8 cellular contexts compared by ENCODE assay signal in the genomic region with DNA sequence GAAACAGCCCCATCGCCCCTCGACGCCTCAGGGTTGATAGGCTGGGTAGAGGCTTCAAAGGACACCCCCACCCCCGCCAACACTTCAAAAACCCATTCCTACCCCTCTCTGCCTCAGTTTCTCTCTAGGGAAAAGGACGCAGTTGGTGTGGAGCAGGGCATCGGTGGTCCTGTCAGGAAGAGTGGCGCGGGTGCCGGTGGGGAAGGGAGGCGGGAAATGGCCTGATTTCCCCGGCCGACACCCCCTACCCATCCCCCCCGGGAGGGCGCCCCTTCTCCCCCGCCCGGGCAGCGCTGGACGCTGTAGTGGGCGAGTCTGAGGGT. TPM values are rescaled to one million over a fixed set of nuclear protein-coding genes. Genes with fewer than 3 reads are reported as not detected.
DNase-seq lines count a peak whose midpoint lies in the region; ATAC-seq and TF ChIP-seq lines count a peak whose summit lies in the region.

No MANE protein-coding gene starts in this region.

- peaks cover 5% of the 10 kb centered on the region for H3K36me3 Mint-ChIP-seq in activated CD8-positive, alpha-beta T cell treated with anti-CD3 and anti-CD28 coated beads for 36 hours (ENCODE audit: low read depth)
- H3K36me3 Mint-ChIP-seq in immature natural killer cell, result peaks cover 0 to 4% (median 0%) of the 10 kb centered on the region in 3 donors

- peak overlapping the region; percentile 68 for H3K4me3 ChIP-seq in AG09309 (ENCODE audit: control insufficient read depth, low read depth, low read length)
- peak overlapping the region; percentile 61 for H3K4me3 ChIP-seq in HAP-1
- peak overlapping the region; percentile 99 for H3K4me3 ChIP-seq in thoracic aorta

- no peaks in the 10 kb centered on the region for H3K27me3 ChIP-seq in HAP-1 (ENCODE audit: low read depth)
- no peaks in the 10 kb centered on the region for H3K27me3 ChIP-seq in thoracic aorta (replicated peaks; ENCODE audit: insufficient read depth)

- in situ Hi-C loops in HAP-1 (cut with MboI; ENCODE audit: low sequenced_read_pairs), result no loop called here

- peaks cover 12% of the 10 kb centered on the region for H3K4me1 Mint-ChIP-seq in activated CD8-positive, alpha-beta T cell treated with anti-CD3 and anti-CD28 coated beads for 36 hours (ENCODE audit: low read depth)
- peaks cover 16 to 25% of the 10 kb centered on the region in 2 donors for H3K4me1 Mint-ChIP-seq in immature natural killer cell

- no peak overlapping the region for H3K27ac Mint-ChIP-seq in activated CD8-positive, alpha-beta T cell treated with anti-CD3 and anti-CD28 coated beads for 36 hours
- peak overlapping the region in 1 of 6 donors; percentile 61 for H3K27ac Mint-ChIP-seq in immature natural killer cell

- TF ChIP-seq CTCF in AG09309 (IDR thresholded peaks at IDR 0.05; ENCODE audit: control insufficient read depth, insufficient read depth, low read depth, low read length, missing control alignments) (no peak), thoracic aorta (IDR thresholded peaks at IDR 0.05) (no peak)
- no peak for TF ChIP-seq CTCF in activated CD8-positive, alpha-beta T cell treated with anti-CD3 and anti-CD28 coated beads for 36 hours (IDR thresholded peaks at IDR 0.05)

- intact Hi-C loops in activated CD8-positive, alpha-beta T cell treated with anti-CD3 and anti-CD28 coated beads for 36 hours (cut with micrococcal nuclease), result no loop called here

- peaks cover 2% of the 10 kb centered on the region for H3K9me3 Mint-ChIP-seq in activated CD8-positive, alpha-beta T cell treated with anti-CD3 and anti-CD28 coated beads for 36 hours
- H3K9me3 Mint-ChIP-seq in immature natural killer cell, result no peaks in the 10 kb centered on the region

- H3K36me3 ChIP-seq in HAP-1 (replicated peaks) (peaks cover 19% of the 10 kb centered on the region), thoracic aorta (peaks cover 12% of the 10 kb centered on the region)

- POLR2A ChIA-PET in activated CD8-positive, alpha-beta T cell treated with anti-CD3 and anti-CD28 coated beads for 36 hours (lab: Charles Lee), result no interaction called here

- DNase-seq in AG09309 (ENCODE audit: low read depth) (no peak), HAP-1 (ENCODE audit: low spot score in 2 of 2) (no peak), immature natural killer cell (no peak), thoracic aorta (ENCODE audit: low spot score) (no peak), GM19240 (ENCODE audit: insufficient read length, low spot score) (no peak), foreskin melanocyte (no peak), MV-4-11 (lab: John Stamatoyannopoulos, UW) (no peak)
- no peak for DNase-seq in activated CD8-positive, alpha-beta T cell treated with anti-CD3 and anti-CD28 coated beads for 36 hours

- H3K4me1 ChIP-seq in HAP-1 (peaks cover 12% of the 10 kb centered on the region), thoracic aorta (ENCODE audit: control insufficient read depth in 1 of 2, low read depth in 2 of 2) (peaks cover 0 to 15% of the 10 kb centered on the region in 2 donors)

- peak overlapping the region; percentile 79 for H3K4me3 Mint-ChIP-seq in activated CD8-positive, alpha-beta T cell treated with anti-CD3 and anti-CD28 coated beads for 36 hours
- peak overlapping the region; percentile 88 to 98 (median 97) for H3K4me3 Mint-ChIP-seq in immature natural killer cell

- peak overlapping the region; percentile 90 to 95 for H3K27ac ChIP-seq in thoracic aorta

- no peaks in the 10 kb centered on the region for H3K27me3 Mint-ChIP-seq in activated CD8-positive, alpha-beta T cell treated with anti-CD3 and anti-CD28 coated beads for 36 hours
- peaks cover 3 to 6% (median 4%) of the 10 kb centered on the region in 3 donors for H3K27me3 Mint-ChIP-seq in immature natural killer cell (ENCODE audit: low read depth in 3 of 3)

- CTCF ChIA-PET in activated CD8-positive, alpha-beta T cell treated with anti-CD3 and anti-CD28 coated beads for 36 hours (lab: Charles Lee), result interaction anchor here (1.2 to 3.6 kb wide), 2 partner anchors 16 to 298 kb away, joined by 3 to 24 read pairs; no protein-coding TSS in a partner anchor

- H3K9me3 ChIP-seq in HAP-1, result no peaks in the 10 kb centered on the region
- H3K9me3 ChIP-seq in thoracic aorta, result no peaks in the 10 kb centered on the region

- peak; percentile 4 for ATAC-seq in activated CD8-positive, alpha-beta T cell treated with anti-CD3 and anti-CD28 coated beads for 36 hours
- no peak for ATAC-seq in thoracic aorta (ENCODE audit: insufficient number of reproducible peaks, low FRiP score, low read depth)

RNA-seq across cellular contexts. Expression of gene NRSN2, which starts 0.4 kb away (rescaled TPM):
- total RNA-seq in activated CD8-positive, alpha-beta T cell treated with anti-CD3 and anti-CD28 coated beads for 36 hours, result 1 to 10 TPM; 8.0 to 8.7 TPM
- 1 to 10 TPM; 6.7 to 8.9 (median 7.1) TPM for polyA plus RNA-seq in immature natural killer cell
- 10 to 100 TPM; 25.1 to 56.9 TPM for total RNA-seq in thoracic aorta

RNA-seq across cellular contexts. Expression of gene SOX12, which starts 21.9 kb away (rescaled TPM):
- 10 to 100 TPM; 12.8 to 13.0 TPM for total RNA-seq in activated CD8-positive, alpha-beta T cell treated with anti-CD3 and anti-CD28 coated beads for 36 hours
- polyA plus RNA-seq in immature natural killer cell, result under 1 TPM; 0.08 to 0.27 (median 0.21) TPM
- total RNA-seq in thoracic aorta, result 1 to 10 TPM; 3.9 to 5.4 TPM

RNA-seq across cellular contexts. Expression of gene TRIB3, which starts 33.3 kb away (rescaled TPM):
- 10 to 100 TPM; 59.5 to 62.5 TPM for total RNA-seq in activated CD8-positive, alpha-beta T cell treated with anti-CD3 and anti-CD28 coated beads for 36 hours
- polyA plus RNA-seq in immature natural killer cell, result 10 to 100 TPM; 17.0 to 27.6 (median 25.0) TPM
- total RNA-seq in thoracic aorta, result 1 to 10 TPM; 2.7 to 5.0 TPM

RNA-seq across cellular contexts. Expression of gene ZCCHC3, which starts 49.9 kb away (rescaled TPM):
- 10 to 100 TPM; 17.8 to 18.0 TPM for total RNA-seq in activated CD8-positive, alpha-beta T cell treated with anti-CD3 and anti-CD28 coated beads for 36 hours
- polyA plus RNA-seq in immature natural killer cell, result 10 to 100 TPM in 1 of 3 donors, 1 to 10 TPM in 2; 2.1 to 14.0 (median 6.1) TPM
- 10 to 100 TPM; 14.4 to 19.5 TPM for total RNA-seq in thoracic aorta

RNA-seq across cellular contexts. Expression of gene C20orf96, which starts 56.7 kb away (rescaled TPM):
- total RNA-seq in activated CD8-positive, alpha-beta T cell treated with anti-CD3 and anti-CD28 coated beads for 36 hours, result 1 to 10 TPM; 7.1 to 7.4 TPM
- polyA plus RNA-seq in immature natural killer cell, result under 1 TPM; 0.23 to 0.50 (median 0.32) TPM
- total RNA-seq in thoracic aorta, result 1 to 10 TPM in 1 of 2 donors, under 1 TPM in 1; 0.92 to 6.2 TPM

Comparison
In these comparisons a context has a peak if more than half of its experiments do, and no peak if none do; other contexts are left out.
1. RNA of gene TRIB3, which starts 33.3 kb away (total RNA-seq): 59.5 to 62.5 TPM in activated CD8-positive, alpha-beta T cell treated with anti-CD3 and anti-CD28 coated beads for 36 hours; 2.7 to 5.0 TPM in thoracic aorta; every median in the first group is over 10 times any median in the second.
2. Peak in every context shown above with its lines, with median percentiles within 50 percentile points of each other: H3K4me3 ChIP-seq.